In the genomic region with DNA sequence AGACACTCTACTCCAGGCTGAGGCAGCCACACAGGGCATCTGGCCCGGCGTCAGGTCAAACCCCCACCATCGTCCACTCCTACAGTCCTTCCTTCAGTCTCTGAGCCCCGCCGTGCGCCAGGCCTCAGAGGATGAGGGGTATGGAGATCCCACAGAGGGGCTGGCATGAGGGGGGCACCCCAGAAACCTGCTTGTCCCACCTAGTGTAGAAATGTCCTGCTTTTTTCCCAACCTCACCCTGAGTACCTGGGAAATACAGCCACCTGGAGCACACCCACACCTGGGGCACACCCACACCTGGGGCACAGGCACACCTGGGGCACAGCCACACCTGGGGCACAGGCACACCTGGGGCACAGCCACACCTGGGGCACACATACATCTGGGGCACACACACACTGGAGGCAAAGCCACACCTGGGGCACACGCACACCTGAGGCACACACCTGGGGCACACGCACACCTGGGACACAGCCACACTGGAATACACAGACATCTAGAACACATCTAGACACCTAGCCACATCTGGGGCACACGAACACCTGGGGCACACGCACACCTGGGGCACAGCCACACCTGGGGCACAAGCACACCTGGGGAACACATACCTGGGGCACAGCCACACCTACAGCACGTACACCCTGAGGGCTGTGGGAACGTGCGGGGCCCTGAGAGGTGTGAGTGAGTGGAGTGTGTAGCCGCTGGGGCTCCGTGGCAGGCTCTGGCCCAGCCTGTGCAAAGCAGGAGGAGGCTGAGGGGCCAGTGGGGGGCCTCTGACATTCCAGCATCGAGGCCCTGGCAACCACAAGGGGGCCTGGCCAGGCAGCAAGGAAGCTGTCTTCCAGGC, we compare ENCODE assay signal across 21 cellular contexts. TPM values are rescaled to one million over a fixed set of nuclear protein-coding genes. Genes with fewer than 3 reads are reported as not detected.
DNase-seq lines count a peak whose midpoint lies in the region; ATAC-seq, FAIRE-seq and TF ChIP-seq lines count a peak whose summit lies in the region.
"Had no signal": no experiment of that assay in that cellular context is flagged by ENCODE, and none has a peak within 500 bp of the region (broad histone marks: within the 10 kb centered on the region; RNA-seq: fewer than 3 reads in every experiment).

No MANE protein-coding gene starts in this region.

- no peak for FAIRE-seq in K562 (lab: Jason Lieb, UNC)
- FAIRE-seq: A549 had no signal

- H3K27me3 ChIP-seq in right cardiac atrium (ENCODE audit: control insufficient read depth, insufficient read depth) (no peaks in the 10 kb centered on the region), heart left ventricle (no peaks in the 10 kb centered on the region), K562 (ENCODE audit: control insufficient read depth in 2 of 2, insufficient read depth in 2 of 2, low read length in 2 of 2) (no peaks in the 10 kb centered on the region), MG63 (no peaks in the 10 kb centered on the region), aorta (ENCODE audit: control insufficient read depth in 1 of 2, insufficient read depth in 2 of 2, low read length in 1 of 2) (no peaks in the 10 kb centered on the region)
- H3K27me3 ChIP-seq: adrenal gland had no signal

- no peaks in the 10 kb centered on the region for H3K36me3 Mint-ChIP-seq in type B pancreatic cell

- no peak overlapping the region for H3K27ac Mint-ChIP-seq in type B pancreatic cell
- H3K27ac Mint-ChIP-seq: activated CD4-positive, alpha-beta T cell treated with anti-CD3 and anti-CD28 coated beads for 36 hours; B cell had no signal

- peaks cover 0 to 67% (median 39%) of the 10 kb centered on the region in 9 donors for H3K36me3 ChIP-seq in heart left ventricle
- peaks cover 62% of the 10 kb centered on the region; the same call in 1 of the 3 replicates for H3K36me3 ChIP-seq in K562 (ENCODE audit: control insufficient read depth, insufficient read depth, low read length)
- H3K36me3 ChIP-seq in MG63 = peaks cover 8% of the 10 kb centered on the region
- H3K36me3 ChIP-seq in aorta (ENCODE audit: control insufficient read depth in 1 of 2, insufficient read depth in 2 of 2, low read length in 1 of 2) = no peaks in the 10 kb centered on the region

- no peaks in the 10 kb centered on the region for H3K9me3 ChIP-seq in right cardiac atrium (ENCODE audit: control insufficient read depth, low read length)
- H3K9me3 ChIP-seq in heart left ventricle = no peaks in the 10 kb centered on the region
- no peaks in the 10 kb centered on the region for H3K9me3 ChIP-seq in K562 (replicated peaks; ENCODE audit: control insufficient read depth, insufficient read depth, low read depth, low read length)
- H3K9me3 ChIP-seq in MG63 = no peaks in the 10 kb centered on the region
- H3K9me3 ChIP-seq in aorta (ENCODE audit: control insufficient read depth, low read length) = no peaks in the 10 kb centered on the region
- H3K9me3 ChIP-seq: A549, adrenal gland, HAP-1 had no signal

- CTCF ChIA-PET in K562 (lab: Yijun Ruan, JAX; ENCODE audit: low intra/inter-chr PET ratio) = no interaction called here

- no peak overlapping the region for H2AFZ ChIP-seq in K562 (ENCODE audit: low read depth, low read length)

- no peaks in the 10 kb centered on the region for H3K9me3 Mint-ChIP-seq in type B pancreatic cell
- H3K9me3 Mint-ChIP-seq: activated T-cell treated with anti-CD3 and anti-CD28 coated beads, Interleukin-2, amount 50 U/mL, for 24 hours had no signal

- no peaks in the 10 kb centered on the region for H4K20me1 ChIP-seq in K562 (replicated peaks; ENCODE audit: control insufficient read depth, insufficient read depth, low read length)

- TF ChIP-seq RAD21 in K562 (CRISPR knock-in tag; conservative IDR thresholded peaks at IDR 0.05 in 1 of 2, IDR thresholded peaks at IDR 0.05 in 1 of 2) = no peak

- no peak overlapping the region for H3K4me3 Mint-ChIP-seq in type B pancreatic cell
- H3K4me3 Mint-ChIP-seq: activated CD4-positive, alpha-beta T cell treated with anti-CD3 and anti-CD28 coated beads for 36 hours; activated T-cell treated with anti-CD3 and anti-CD28 coated beads, Interleukin-2, amount 50 U/mL, for 24 hours; B cell had no signal

- no peak for TF ChIP-seq EP300 in K562 (IDR thresholded peaks at IDR 0.05; ENCODE audit: low read length)

- peak in 2 of 3 donors; percentile 38 to 53 for DNase-seq in right cardiac atrium
- no peak for DNase-seq in heart left ventricle
- no peak for DNase-seq in K562 (ENCODE audit: extremely low read depth in 1 of 4, low spot score in 3 of 4)
- peak; percentile 72 for DNase-seq in iPS-NIHi11 (ENCODE audit: low spot score)
- no peak for DNase-seq in type B pancreatic cell (ENCODE audit: extremely low spot score, unreplicated experiment)
- no peak for DNase-seq in anterior cingulate cortex (lab: John Stamatoyannopoulos, UW)
- no peak for DNase-seq in MG63
- no peak for DNase-seq in aorta
- DNase-seq: activated CD4-positive, alpha-beta T cell treated with anti-CD3 and anti-CD28 coated beads for 36 hours; activated gamma-delta T cell treated with Interleukin-2 at 50 U/mL for 16 hours; activated T-cell treated with anti-CD3 and anti-CD28 coated beads, Interleukin-2, amount 50 U/mL, for 24 hours; adrenal gland; GF-D8; NCI-H2107; NCI-H446 treated with DMSO at 0.1 percent for 48 hours; nucleus accumbens; stimulated activated CD4-positive, alpha-beta T cell treated with anti-CD3 and anti-CD28 coated beads, Interleukin-2, amount 100 ng/mL, for 24 hours had no signal

- no peak overlapping the region for H3K4me2 ChIP-seq in K562 (ENCODE audit: insufficient read depth, low read length)
- H3K4me2 ChIP-seq: A549, smooth muscle cell had no signal

- H3K9me1 ChIP-seq in K562 (ENCODE audit: control insufficient read depth, insufficient read depth, low read length) = no peaks in the 10 kb centered on the region

- ATAC-seq in right cardiac atrium (no peak), heart left ventricle (no peak), K562 (no peak), aorta (ENCODE audit: low FRiP score) (no peak)
- ATAC-seq: activated CD4-positive, alpha-beta T cell treated with anti-CD3 and anti-CD28 coated beads for 36 hours had no signal

- intact Hi-C loops in right cardiac atrium (cut with DNase I) (no loop called here), heart left ventricle (cut with DNase I) (no loop called here), K562 (cut with micrococcal nuclease) (no loop called here), aorta (cut with DNase I) (no loop called here)

- TF ChIP-seq POLR2A in heart left ventricle (IDR thresholded peaks at IDR 0.05) (no peak), K562 (conservative IDR thresholded peaks at IDR 0.05) (no peak)

- H3K27ac ChIP-seq in right cardiac atrium (ENCODE audit: low read length) = no peak overlapping the region
- no peak overlapping the region for H3K27ac ChIP-seq in heart left ventricle
- no peak overlapping the region for H3K27ac ChIP-seq in K562 (ENCODE audit: extremely low read depth, low read depth, low read length)
- no peak overlapping the region for H3K27ac ChIP-seq in aorta (ENCODE audit: low read depth in 1 of 2, low read length in 2 of 2)
- H3K27ac ChIP-seq: A549 had no signal

- H3K9ac ChIP-seq in K562 (ENCODE audit: insufficient read depth in 1 of 2, low read depth in 2 of 2, low read length in 2 of 2) = no peak overlapping the region

- H3K4me1 Mint-ChIP-seq in type B pancreatic cell (ENCODE audit: unreplicated experiment) = no peaks in the 10 kb centered on the region
- H3K4me1 Mint-ChIP-seq: activated CD4-positive, alpha-beta T cell treated with anti-CD3 and anti-CD28 coated beads for 36 hours; B cell had no signal

- H3K4me1 ChIP-seq in right cardiac atrium (ENCODE audit: control insufficient read depth, insufficient read depth, low read length) = no peaks in the 10 kb centered on the region
- H3K4me1 ChIP-seq in heart left ventricle = no peaks in the 10 kb centered on the region
- H3K4me1 ChIP-seq in K562 (replicated peaks in 1 of 2; ENCODE audit: control insufficient read depth in 2 of 2, insufficient read depth in 2 of 2, low read length in 2 of 2) = peaks cover 0 to 55% of the 10 kb centered on the region in 2 experiments; a peak in 2 of 5 replicates
- no peaks in the 10 kb centered on the region for H3K4me1 ChIP-seq in aorta (ENCODE audit: control insufficient read depth in 1 of 2, insufficient read depth in 2 of 2, low read length in 2 of 2)
- H3K4me1 ChIP-seq: A549, adrenal gland, HAP-1 had no signal

- in situ Hi-C loops in K562 (cut with MboI) = no loop called here

- H3K4me3 ChIP-seq in right cardiac atrium (ENCODE audit: low read length) (no peak overlapping the region), heart left ventricle (no peak overlapping the region), K562 (no peak overlapping the region), MG63 (no peak overlapping the region), aorta (ENCODE audit: low read length in 2 of 2) (no peak overlapping the region)
- H3K4me3 ChIP-seq: A549, adrenal gland, HAP-1, smooth muscle cell had no signal

- BruUV-seq in K562 (replicated peaks; lab: Mats Ljungman, UMichigan) = no TSS peak

- no peaks in the 10 kb centered on the region for H3K27me3 Mint-ChIP-seq in type B pancreatic cell
- H3K27me3 Mint-ChIP-seq: activated CD4-positive, alpha-beta T cell treated with anti-CD3 and anti-CD28 coated beads for 36 hours; activated T-cell treated with anti-CD3 and anti-CD28 coated beads, Interleukin-2, amount 50 U/mL, for 24 hours; B cell had no signal

- 85% methylated on average over 16 of the region's 16 CpGs for WGBS in right cardiac atrium
- WGBS in heart left ventricle, 4 donors = 85 to 89% (median 88%) methylated on average over 16 of the region's 16 CpGs
- WGBS in K562 (ENCODE audit: insufficient coverage, low coverage, missing lambda C conversion rate) = 91% methylated on average over 11 of the region's 16 CpGs
- 75 to 83% methylated on average over 16 of the region's 16 CpGs for WGBS in aorta, 2 donors

- TF ChIP-seq CTCF in heart left ventricle (IDR thresholded peaks at IDR 0.05) = no peak
- 0 out of 6 replicates have a peak, but pooled peaks of 1 of the 3 experiments have one; percentile 10 for TF ChIP-seq CTCF in K562 (IDR thresholded peaks at IDR 0.05 in 2 of 3, conservative IDR thresholded peaks at IDR 0.05 in 1 of 3; ENCODE audit: insufficient read depth in 2 of 3, low read depth in 1 of 3, low read length in 3 of 3)
- peak; percentile 52 for TF ChIP-seq CTCF in type B pancreatic cell (conservative IDR thresholded peaks at IDR 0.05)

- POLR2A ChIA-PET in K562 (lab: Yijun Ruan, JAX) = no interaction called here

- no peaks in the 10 kb centered on the region for H3K79me2 ChIP-seq in K562 (ENCODE audit: control insufficient read depth, insufficient read depth, low read length)

RNA-seq across cellular contexts. Expression of gene AKT1, which starts 18.4 kb away (rescaled TPM):
- total RNA-seq in right cardiac atrium = 100 to 1,000 TPM; 120 to 154 (median 126) TPM
- polyA plus RNA-seq in right cardiac atrium = 101 TPM
- total RNA-seq in heart left ventricle = 100 to 1,000 TPM; 115 to 173 (median 143) TPM
- polyA plus RNA-seq in heart left ventricle = 100 to 1,000 TPM; 108 to 129 TPM
- 90.8 and 209 TPM in 2 replicates for total RNA-seq in K562 (2011; cell fraction: chromatin; rRNA removed; ENCODE audit: low replicate concordance)
- total RNA-seq in K562 (2011; cell fraction: nucleolus; rRNA removed) = 135 and 136 TPM in 2 replicates
- 81.8 and 88.4 TPM in 2 replicates for total RNA-seq in K562 (2011; cell fraction: nucleoplasm; rRNA removed)
- 80.1 and 91.2 TPM in 2 replicates for total RNA-seq in K562 (2014; rRNA removed)
- total RNA-seq in K562 (2014; rRNA removed; fragmentation: Illumina TruSeq; extraction: Trizol) = 25.9 and 37.5 TPM in 2 replicates
- total RNA-seq in K562 (2015; rRNA removed; fragmentation: Illumina TruSeq; extraction: Trizol) = 74.5 and 75.1 TPM in 2 replicates
- total RNA-seq in K562 (2021) = 117 and 132 TPM in 2 replicates
- polyA plus RNA-seq in K562 (2011; rRNA removed) = 71.8 and 79.3 TPM in 2 replicates
- polyA plus RNA-seq in K562 (2011; cell fraction: cytosol; rRNA removed) = 96.5 and 143 TPM in 2 replicates
- polyA plus RNA-seq in K562 (2011; cell fraction: nucleus; rRNA removed) = 217 and 312 TPM in 2 replicates
- polyA plus RNA-seq in K562 (2012) = 86.9 and 120 TPM in 2 replicates
- 82.0 and 89.7 TPM in 2 replicates for polyA plus RNA-seq in K562 (2014; fragmentation: Illumina TruSeq; extraction: Trizol)
- polyA plus RNA-seq in K562 (2014; fragmentation: Nextera tagmentation; extraction: Ambion mirVana) = 1 to 10 TPM in 1 of 2 experiments, under 1 TPM in 1; 0.49 to 1.3 TPM
- 106 TPM in 2 replicates for polyA plus RNA-seq in K562 (2014; rRNA removed)
- polyA minus RNA-seq in K562 (2011; rRNA and poly(A)+ RNA removed) = 41.9 and 67.3 TPM in 2 replicates
- polyA minus RNA-seq in K562 (2011; cell fraction: cytosol; rRNA and poly(A)+ RNA removed) = 64.3 and 80.4 TPM in 2 replicates
- polyA minus RNA-seq in K562 (2011; cell fraction: nucleus; rRNA and poly(A)+ RNA removed) = 29.8 and 38.1 TPM in 2 replicates
- total RNA-seq in type B pancreatic cell (ENCODE audit: low replicate concordance) = 102 and 123 TPM in 2 replicates
- 118 and 140 TPM in 2 replicates for total RNA-seq in MG63 (2014; rRNA removed; shearing (Covaris generic); ENCODE audit: low replicate concordance)
- total RNA-seq in aorta = 100 to 1,000 TPM; 124 to 154 TPM
- polyA plus RNA-seq in aorta = 100 to 1,000 TPM in 1 of 2 donors, 10 to 100 TPM in 1; 93.2 to 118 TPM

RNA-seq across cellular contexts. Expression of gene ZBTB42, which starts 23.7 kb away (rescaled TPM):
- 1 to 10 TPM; 6.0 to 7.7 (median 6.6) TPM for total RNA-seq in right cardiac atrium
- polyA plus RNA-seq in right cardiac atrium = 5.3 TPM
- 10 to 100 TPM in 3 of 9 donors, 1 to 10 TPM in 6; 4.9 to 12.9 (median 7.4) TPM for total RNA-seq in heart left ventricle
- polyA plus RNA-seq in heart left ventricle = 10 to 100 TPM in 1 of 2 donors, 1 to 10 TPM in 1; 4.2 to 12.3 TPM
- total RNA-seq in K562 (2011; cell fraction: chromatin; rRNA removed; ENCODE audit: low replicate concordance) = 3.2 and 14.3 TPM in 2 replicates
- total RNA-seq in K562 (2011; cell fraction: nucleolus; rRNA removed) = 17.5 and 19.2 TPM in 2 replicates
- total RNA-seq in K562 (2011; cell fraction: nucleoplasm; rRNA removed) = 7.6 and 8.4 TPM in 2 replicates
- 5.5 and 7.2 TPM in 2 replicates for total RNA-seq in K562 (2014; rRNA removed)
- 1.4 and 1.5 TPM in 2 replicates for total RNA-seq in K562 (2014; rRNA removed; fragmentation: Illumina TruSeq; extraction: Trizol)
- total RNA-seq in K562 (2015; rRNA removed; fragmentation: Illumina TruSeq; extraction: Trizol) = 5.1 TPM in 2 replicates
- 7.4 and 8.5 TPM in 2 replicates for total RNA-seq in K562 (2021)
- polyA plus RNA-seq in K562 (2011; rRNA removed) = 2.2 and 2.4 TPM in 2 replicates
- polyA plus RNA-seq in K562 (2011; cell fraction: cytosol; rRNA removed) = 3.5 and 9.0 TPM in 2 replicates
- 3.6 and 6.6 TPM in 2 replicates for polyA plus RNA-seq in K562 (2011; cell fraction: nucleus; rRNA removed)
- polyA plus RNA-seq in K562 (2012) = 4.5 and 5.8 TPM in 2 replicates
- polyA plus RNA-seq in K562 (2014; fragmentation: Illumina TruSeq; extraction: Trizol) = 2.4 and 4.5 TPM in 2 replicates
- polyA plus RNA-seq in K562 (2014; fragmentation: Nextera tagmentation; extraction: Ambion mirVana) = under 1 TPM; 0.03 to 0.08 TPM
- polyA plus RNA-seq in K562 (2014; rRNA removed) = 2.9 and 3.7 TPM in 2 replicates
- polyA minus RNA-seq in K562 (2011; rRNA and poly(A)+ RNA removed) = 2.9 and 4.9 TPM in 2 replicates
- polyA minus RNA-seq in K562 (2011; cell fraction: cytosol; rRNA and poly(A)+ RNA removed) = 6.0 and 8.7 TPM in 2 replicates
- 12.0 and 13.1 TPM in 2 replicates for polyA minus RNA-seq in K562 (2011; cell fraction: nucleus; rRNA and poly(A)+ RNA removed)
- total RNA-seq in type B pancreatic cell (ENCODE audit: low replicate concordance) = 6.6 and 11.5 TPM in 2 replicates
- 2.5 and 3.9 TPM in 2 replicates for total RNA-seq in MG63 (2014; rRNA removed; shearing (Covaris generic); ENCODE audit: low replicate concordance)
- total RNA-seq in aorta = 1 to 10 TPM; 4.4 to 4.7 TPM
- 1 to 10 TPM; 1.6 to 1.9 TPM for polyA plus RNA-seq in aorta

RNA-seq across cellular contexts. Expression of gene SIVA1, which starts 24.2 kb away (rescaled TPM):
- total RNA-seq in right cardiac atrium = 10 to 100 TPM; 74.6 to 88.5 (median 85.1) TPM
- 201 TPM for polyA plus RNA-seq in right cardiac atrium
- total RNA-seq in heart left ventricle = 100 to 1,000 TPM in 2 of 9 donors, 10 to 100 TPM in 7; 41.0 to 203 (median 53.9) TPM
- polyA plus RNA-seq in heart left ventricle = 100 to 1,000 TPM; 126 to 191 TPM
- total RNA-seq in K562 (2011; cell fraction: chromatin; rRNA removed; ENCODE audit: low replicate concordance) = 12.2 and 40.0 TPM in 2 replicates
- total RNA-seq in K562 (2011; cell fraction: nucleolus; rRNA removed) = 43.4 and 62.2 TPM in 2 replicates
- 31.2 and 34.7 TPM in 2 replicates for total RNA-seq in K562 (2011; cell fraction: nucleoplasm; rRNA removed)
- total RNA-seq in K562 (2014; rRNA removed) = 186 and 216 TPM in 2 replicates
- 4.8 and 6.1 TPM in 2 replicates for total RNA-seq in K562 (2014; rRNA removed; fragmentation: Illumina TruSeq; extraction: Trizol)
- 55.9 and 57.8 TPM in 2 replicates for total RNA-seq in K562 (2015; rRNA removed; fragmentation: Illumina TruSeq; extraction: Trizol)
- total RNA-seq in K562 (2021) = 111 and 113 TPM in 2 replicates
- polyA plus RNA-seq in K562 (2011; rRNA removed) = 54.2 and 66.2 TPM in 2 replicates
- 115 and 354 TPM in 2 replicates for polyA plus RNA-seq in K562 (2011; cell fraction: cytosol; rRNA removed)
- polyA plus RNA-seq in K562 (2011; cell fraction: nucleus; rRNA removed) = 75.6 and 121 TPM in 2 replicates
- 69.5 and 80.9 TPM in 2 replicates for polyA plus RNA-seq in K562 (2012)
- polyA plus RNA-seq in K562 (2014; fragmentation: Illumina TruSeq; extraction: Trizol) = 7.8 and 43.9 TPM in 2 replicates
- 10 to 100 TPM in 1 of 2 experiments, 1 to 10 TPM in 1; 4.2 to 20.6 TPM for polyA plus RNA-seq in K562 (2014; fragmentation: Nextera tagmentation; extraction: Ambion mirVana)
- polyA plus RNA-seq in K562 (2014; rRNA removed) = 138 and 148 TPM in 2 replicates
- 6.6 and 10.6 TPM in 2 replicates for polyA minus RNA-seq in K562 (2011; rRNA and poly(A)+ RNA removed)
- 31.0 and 34.2 TPM in 2 replicates for polyA minus RNA-seq in K562 (2011; cell fraction: cytosol; rRNA and poly(A)+ RNA removed)
- 16.2 and 20.1 TPM in 2 replicates for polyA minus RNA-seq in K562 (2011; cell fraction: nucleus; rRNA and poly(A)+ RNA removed)
- 65.7 and 90.1 TPM in 2 replicates for total RNA-seq in type B pancreatic cell (ENCODE audit: low replicate concordance)
- total RNA-seq in MG63 (2014; rRNA removed; shearing (Covaris generic); ENCODE audit: low replicate concordance) = 166 and 169 TPM in 2 replicates
- total RNA-seq in aorta = 10 to 100 TPM; 74.3 to 83.0 TPM
- polyA plus RNA-seq in aorta = 100 to 1,000 TPM; 219 to 241 TPM

RNA-seq across cellular contexts. Expression of gene ADSS1, which starts 53.2 kb away (rescaled TPM):
- total RNA-seq in right cardiac atrium (100 to 1,000 TPM; 156 to 212 (median 188) TPM), heart left ventricle (100 to 1,000 TPM in 8 of 9 donors, 10 to 100 TPM in 1; 78.9 to 247 (median 160) TPM), K562 (2014; rRNA removed) (4.4 and 5.9 TPM in 2 replicates), K562 (2014; rRNA removed; fragmentation: Illumina TruSeq; extraction: Trizol) (2.0 and 2.2 TPM in 2 replicates), K562 (2015; rRNA removed; fragmentation: Illumina TruSeq; extraction: Trizol) (3.5 and 3.6 TPM in 2 replicates), K562 (2021) (4.2 and 4.9 TPM in 2 replicates), type B pancreatic cell (ENCODE audit: low replicate concordance) (3.2 and 6.9 TPM in 2 replicates), aorta (10 to 100 TPM; 44.8 to 63.2 TPM)
- polyA plus RNA-seq in right cardiac atrium (217 TPM), heart left ventricle (100 to 1,000 TPM in 1 of 2 donors, 10 to 100 TPM in 1; 64.7 to 258 TPM), K562 (2011; rRNA removed) (4.2 and 5.2 TPM in 2 replicates), K562 (2014; fragmentation: Illumina TruSeq; extraction: Trizol) (3.9 and 4.3 TPM in 2 replicates), K562 (2014; fragmentation: Nextera tagmentation; extraction: Ambion mirVana) (under 1 TPM; 0.53 to 0.74 TPM), K562 (2014; rRNA removed) (3.6 and 5.3 TPM in 2 replicates), aorta (10 to 100 TPM; 25.0 to 80.2 TPM)
- 17.1 and 35.0 TPM in 2 replicates for total RNA-seq in K562 (2011; cell fraction: chromatin; rRNA removed; ENCODE audit: low replicate concordance)
- 12.5 and 17.5 TPM in 2 replicates for total RNA-seq in K562 (2011; cell fraction: nucleolus; rRNA removed)
- total RNA-seq in K562 (2011; cell fraction: nucleoplasm; rRNA removed) = 16.8 and 20.0 TPM in 2 replicates
- 2.7 and 4.0 TPM in 2 replicates for polyA plus RNA-seq in K562 (2011; cell fraction: cytosol; rRNA removed)
- 39.1 and 54.9 TPM in 2 replicates for polyA plus RNA-seq in K562 (2011; cell fraction: nucleus; rRNA removed)
- 6.0 and 16.4 TPM in 2 replicates for polyA plus RNA-seq in K562 (2012)
- 2.6 and 2.7 TPM in 2 replicates for polyA minus RNA-seq in K562 (2011; rRNA and poly(A)+ RNA removed)
- 1.3 and 1.6 TPM in 2 replicates for polyA minus RNA-seq in K562 (2011; cell fraction: cytosol; rRNA and poly(A)+ RNA removed)
- 6.4 and 9.8 TPM in 2 replicates for polyA minus RNA-seq in K562 (2011; cell fraction: nucleus; rRNA and poly(A)+ RNA removed)
- total RNA-seq in MG63 (2014; rRNA removed; shearing (Covaris generic); ENCODE audit: low replicate concordance) = 4.0 and 4.2 TPM in 2 replicates

Comparison
In these comparisons a context has a peak if more than half of its experiments do, and no peak if none do; other contexts are left out.
1. DNase-seq: peak in right cardiac atrium (2 of 3) and iPS-NIHi11 (single experiment); none in heart left ventricle (0 of 5), K562 (0 of 4), type B pancreatic cell (single experiment), anterior cingulate cortex (0 of 58), MG63 (single experiment) and aorta (0 of 2).